In the genomic region with DNA sequence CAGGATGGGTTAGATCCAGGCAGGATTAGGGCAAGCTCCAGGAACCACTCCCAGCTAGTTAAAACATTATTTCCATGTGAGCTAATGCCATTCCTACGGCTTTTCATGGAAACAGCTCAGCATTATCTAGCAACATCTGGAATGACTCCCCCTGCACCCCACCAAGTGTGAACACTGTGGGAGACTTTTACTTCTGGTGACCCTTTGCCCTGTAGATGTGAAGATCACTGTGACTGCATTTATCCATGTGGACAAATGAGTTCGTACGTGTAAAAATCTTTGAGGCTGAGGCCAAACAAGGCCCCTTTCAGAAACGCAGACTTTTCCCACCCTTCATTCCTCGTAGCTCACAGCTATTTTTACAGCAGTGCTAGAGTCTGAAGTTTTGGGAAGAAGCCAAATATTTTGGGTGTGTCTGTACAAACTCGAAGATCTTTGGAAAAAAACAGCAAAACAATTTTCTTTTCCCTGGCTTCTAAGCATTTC, we compare ENCODE assay signal across 11 cellular contexts.
DNase-seq lines count a peak whose midpoint lies in the region; ATAC-seq lines count a peak whose summit lies in the region.
"Had no signal": no experiment of that assay in that cellular context is flagged by ENCODE, and none has a peak within 500 bp of the region (broad histone marks: within the 10 kb centered on the region; RNA-seq: fewer than 3 reads in every experiment).

No MANE protein-coding gene starts in this region.

- ATAC-seq in left cardiac atrium (peak; percentile 53 to 76), sciatic nerve (peak; percentile 91)
- ATAC-seq: effector memory CD8-positive, alpha-beta T cell; GM12878 had no signal

- intact Hi-C loops in left cardiac atrium (cut with DNase I) = no loop called here
- intact Hi-C loops in sciatic nerve (cut with DNase I) = no loop called here

- DNase-seq in GM04504 (ENCODE audit: low read depth) (peak; percentile 37), astrocyte of the hippocampus (ENCODE audit: low read depth, low spot score) (peak; percentile 71), left cardiac atrium (no peak), sciatic nerve (ENCODE audit: low spot score) (no peak), HPDE6-E6E7 (ENCODE audit: extremely low spot score) (no peak), GM19240 (ENCODE audit: insufficient read length, low spot score) (no peak)
- DNase-seq in activated CD4-positive, CD25-positive, alpha-beta regulatory T cell (lab: John Stamatoyannopoulos, UW) = no peak
- DNase-seq in activated CD4-positive, alpha-beta T cell treated with anti-CD3 and anti-CD28 coated beads, Interleukin-2, amount 50 U/mL, for 4 hours = no peak
- DNase-seq: effector memory CD8-positive, alpha-beta T cell; NCI-H2171 treated with DMSO at 0.1 percent for 48 hours had no signal

Comparison
In these comparisons a context has a peak if more than half of its experiments do, and no peak if none do; other contexts are left out.
1. DNase-seq: peak in GM04504 (single experiment) and astrocyte of the hippocampus (single experiment); none in left cardiac atrium (single experiment), sciatic nerve (single experiment), activated CD4-positive, CD25-positive, alpha-beta regulatory T cell (0 of 4), activated CD4-positive, alpha-beta T cell treated with anti-CD3 and anti-CD28 coated beads, Interleukin-2, amount 50 U/mL, for 4 hours (0 of 2), HPDE6-E6E7 (single experiment) and GM19240 (single experiment).